Comparison of ENCODE assay signal across 20 cellular contexts in genomic region chr12:114316076-114316475, GRCh38.
DNase-seq lines count a peak whose midpoint lies in the region; ATAC-seq and TF ChIP-seq lines count a peak whose summit lies in the region.
"Had no signal": no experiment of that assay in that cellular context is flagged by ENCODE, and none has a peak within 500 bp of the region (broad histone marks: within the 10 kb centered on the region; RNA-seq: fewer than 3 reads in every experiment).

No MANE protein-coding gene starts in this region.

- H3K27ac ChIP-seq in heart right ventricle (peak overlapping the region in 1 of 10 donors; percentile 35), SJSA1 (peak overlapping the region; percentile 43; the same call in 1 of the 2 replicates), thoracic aorta (no peak overlapping the region)
- H3K27ac ChIP-seq: A549, upper lobe of right lung, VCaP had no signal

- H3K36me3 ChIP-seq in heart right ventricle, result no peaks in the 10 kb centered on the region
- H3K36me3 ChIP-seq in SJSA1, result no peaks in the 10 kb centered on the region
- H3K36me3 ChIP-seq in thoracic aorta, result no peaks in the 10 kb centered on the region
- no peaks in the 10 kb centered on the region for H3K36me3 ChIP-seq in HAP-1 (replicated peaks)
- H3K36me3 ChIP-seq: upper lobe of right lung had no signal

- no peak for TF ChIP-seq CTCF in heart right ventricle (IDR thresholded peaks at IDR 0.05)
- no peak for TF ChIP-seq CTCF in fibroblast of the aortic adventitia (IDR thresholded peaks at IDR 0.05; ENCODE audit: insufficient read depth, low read length)
- no peak for TF ChIP-seq CTCF in thoracic aorta (IDR thresholded peaks at IDR 0.05)

- H3K4me3 ChIP-seq in heart right ventricle (no peak overlapping the region), SJSA1 (no peak overlapping the region), fibroblast of the aortic adventitia (ENCODE audit: low read depth, low read length) (no peak overlapping the region), thoracic aorta (no peak overlapping the region), HAP-1 (no peak overlapping the region)
- H3K4me3 ChIP-seq: A549, K562, upper lobe of right lung had no signal

- intact Hi-C loops in heart right ventricle (cut with DNase I), result no loop called here
- intact Hi-C loops in Right ventricle myocardium inferior (cut with DNase I), result no loop called here

- H3K4me1 ChIP-seq in heart right ventricle (peaks cover 0 to 11% (median 2%) of the 10 kb centered on the region in 9 donors), SJSA1 (replicated peaks) (peaks cover 20% of the 10 kb centered on the region), thoracic aorta (ENCODE audit: control insufficient read depth in 1 of 2, low read depth in 2 of 2) (peaks cover 19 to 68% of the 10 kb centered on the region in 2 donors), HAP-1 (no peaks in the 10 kb centered on the region)
- H3K4me1 ChIP-seq: A549, upper lobe of right lung had no signal

- in situ Hi-C loops in HAP-1 (cut with MboI; ENCODE audit: low sequenced_read_pairs), result no loop called here

- peak in 7 of 8 donors; percentile 21 to 83 (median 50) for ATAC-seq in heart right ventricle
- ATAC-seq in Right ventricle myocardium inferior, result no peak
- peak; percentile 55 for ATAC-seq in thoracic aorta (ENCODE audit: insufficient number of reproducible peaks, low FRiP score, low read depth)
- ATAC-seq: esophagus mucosa, K562, upper lobe of right lung had no signal

- H3K27me3 ChIP-seq in heart right ventricle (no peaks in the 10 kb centered on the region), SJSA1 (replicated peaks) (no peaks in the 10 kb centered on the region), thoracic aorta (replicated peaks; ENCODE audit: insufficient read depth) (no peaks in the 10 kb centered on the region), HAP-1 (ENCODE audit: low read depth) (no peaks in the 10 kb centered on the region)
- H3K27me3 ChIP-seq: upper lobe of right lung had no signal

- WGBS in heart right ventricle, 2 donors, result 6 to 11% methylated on average over 5 of the region's 5 CpGs

- DNase-seq in heart right ventricle (peak in 1 of 2 donors; percentile 11), Right ventricle myocardium inferior (ENCODE audit: missing footprints) (no peak), SJSA1 (ENCODE audit: low read depth in 1 of 2, low spot score in 2 of 2) (peak; percentile 39 to 46), fibroblast of the aortic adventitia (ENCODE audit: low read depth) (peak; percentile 51), thoracic aorta (ENCODE audit: low spot score) (no peak), mucosa of gallbladder (ENCODE audit: low spot score) (no peak), NCI-H446 treated with DMSO at 0.1 percent for 48 hours (lab: John Stamatoyannopoulos, UW) (no peak), HAP-1 (ENCODE audit: low spot score in 2 of 2) (no peak)
- DNase-seq: activated CD8-positive, alpha-beta memory T cell treated with anti-CD3 and anti-CD28 coated beads for 24 hours; cortex of kidney; GDM1; naive B cell; NCI-H345; stimulated activated CD4-positive, alpha-beta T cell treated with anti-CD3 and anti-CD28 coated beads, Interleukin-12 subunit alpha, Interleukin-12 subunit beta, amount 100 ng/mL, for 4 hours; stimulated activated naive CD4-positive, alpha-beta T cell treated with Interleukin-2 at 50 U/mL for 16 hours; upper lobe of right lung had no signal

- H3K9me3 ChIP-seq in heart right ventricle, result no peaks in the 10 kb centered on the region
- no peaks in the 10 kb centered on the region for H3K9me3 ChIP-seq in SJSA1 (replicated peaks)
- H3K9me3 ChIP-seq in thoracic aorta, result no peaks in the 10 kb centered on the region
- no peaks in the 10 kb centered on the region for H3K9me3 ChIP-seq in HAP-1
- H3K9me3 ChIP-seq: A549, upper lobe of right lung had no signal

Comparison
In these comparisons a context has a peak if more than half of its experiments do, and no peak if none do; other contexts are left out.
1. DNase-seq: peak in SJSA1 (2 of 2) and fibroblast of the aortic adventitia (single experiment); none in Right ventricle myocardium inferior (single experiment), thoracic aorta (single experiment), mucosa of gallbladder (single experiment), NCI-H446 treated with DMSO at 0.1 percent for 48 hours (single experiment) and HAP-1 (0 of 2).